Comparison of ENCODE assay signal across 8 cellular contexts in the genomic region with DNA sequence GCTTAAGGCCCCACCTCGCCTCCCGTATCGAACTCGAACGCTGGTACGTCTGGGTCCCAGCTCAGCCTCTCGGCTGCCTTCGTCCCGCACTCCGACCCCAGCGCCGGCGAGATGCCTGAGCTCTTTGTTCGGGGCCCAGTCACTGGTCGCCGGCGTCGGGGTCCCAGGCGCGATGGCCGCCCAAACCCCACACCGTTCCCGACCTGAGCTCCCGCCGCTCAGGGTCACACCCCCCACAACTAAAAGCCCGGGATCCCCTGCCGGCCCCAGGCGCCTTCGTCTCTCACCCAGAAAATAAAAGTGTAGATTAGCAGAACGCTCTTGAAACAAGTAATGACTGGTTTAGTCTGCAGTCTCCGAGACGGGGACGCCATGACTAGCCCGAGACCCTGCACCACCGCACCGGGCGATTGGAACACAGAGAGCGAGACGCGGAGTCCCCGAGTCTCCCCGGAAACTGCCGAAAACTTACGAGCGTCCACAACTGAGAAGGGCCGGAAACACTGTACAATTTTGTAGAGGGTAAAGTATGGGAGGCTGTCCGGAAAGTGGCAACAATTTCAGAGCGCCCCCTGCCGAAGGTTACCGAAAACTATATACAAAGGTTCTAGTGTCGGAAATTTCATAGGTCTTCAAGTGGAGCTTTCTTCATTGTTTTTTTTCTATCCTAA. TPM values are rescaled to one million over a fixed set of nuclear protein-coding genes. Genes with fewer than 3 reads are reported as not detected.
DNase-seq lines count a peak whose midpoint lies in the region; ATAC-seq and TF ChIP-seq lines count a peak whose summit lies in the region.

Gene TSPAN6 (minus strand): TSS at position 486 of the 671 bp plus-strand sequence. CDS start 112 bp downstream, at position 374.

- H3K9me3 Mint-ChIP-seq in T-helper 1 cell treated with Interleukin-12 subunit alpha and Interleukin-12 subunit beta and Interleukin-4 antibody, amounts not matched to agents 30 μg/mL and 1 μg/mL, for 36 hours = no peaks in the 10 kb centered on the region

- H3K4me3 ChIP-seq in astrocyte of the cerebellum (ENCODE audit: low read depth, low read length) (peak within 1 kb of the TSS; percentile 54), hepatocyte (peak within 1 kb of the TSS; percentile 46)

- peak; percentile 49 for TF ChIP-seq CTCF in LNCAP (IDR thresholded peaks at IDR 0.05)
- peak; percentile 53 for TF ChIP-seq CTCF in astrocyte of the cerebellum (IDR thresholded peaks at IDR 0.05; ENCODE audit: low read depth, low read length, missing control alignments)
- peak; percentile 59 for TF ChIP-seq CTCF in hepatocyte (IDR thresholded peaks at IDR 0.05; ENCODE audit: poor library complexity)

- H3K27ac ChIP-seq in hepatocyte = peak within 1 kb of the TSS; percentile 92

- peak within 1 kb of the TSS; percentile 79 for H3K4me2 ChIP-seq in hepatocyte

- peak within 1 kb of the TSS; percentile 78 for H2AFZ ChIP-seq in hepatocyte

- no peaks in the 10 kb centered on the region for H3K27me3 ChIP-seq in hepatocyte

- no peak within 1 kb of the TSS for H3K27ac Mint-ChIP-seq in T-helper 1 cell treated with Interleukin-12 subunit alpha and Interleukin-12 subunit beta and Interleukin-4 antibody, amounts not matched to agents 30 μg/mL and 1 μg/mL, for 36 hours

- H3K4me1 Mint-ChIP-seq in T-helper 1 cell treated with Interleukin-12 subunit alpha and Interleukin-12 subunit beta and Interleukin-4 antibody, amounts not matched to agents 30 μg/mL and 1 μg/mL, for 36 hours (ENCODE audit: low read depth) = peaks cover 3% of the 10 kb centered on the region

- H3K4me1 ChIP-seq in hepatocyte (ENCODE audit: insufficient read depth) = no peaks in the 10 kb centered on the region

- peak within 1 kb of the TSS; percentile 89 for H3K4me3 Mint-ChIP-seq in T-helper 1 cell treated with Interleukin-12 subunit alpha and Interleukin-12 subunit beta and Interleukin-4 antibody, amounts not matched to agents 30 μg/mL and 1 μg/mL, for 36 hours

- H3K27me3 Mint-ChIP-seq in T-helper 1 cell treated with Interleukin-12 subunit alpha and Interleukin-12 subunit beta and Interleukin-4 antibody, amounts not matched to agents 30 μg/mL and 1 μg/mL, for 36 hours (ENCODE audit: low read depth) = peaks cover 36% of the 10 kb centered on the region

- no peaks in the 10 kb centered on the region for H4K20me1 ChIP-seq in hepatocyte (ENCODE audit: insufficient read depth, poor library complexity, severe bottlenecking)

- H3K9me3 ChIP-seq in hepatocyte (ENCODE audit: low read depth) = no peaks in the 10 kb centered on the region

- peak; percentile 93 for ATAC-seq in GM21529 (IDR thresholded peaks at IDR 0.05; ENCODE audit: unreplicated experiment)

- peaks cover 5% of the 10 kb centered on the region for H3K79me2 ChIP-seq in hepatocyte

- no peaks in the 10 kb centered on the region for H3K36me3 Mint-ChIP-seq in T-helper 1 cell treated with Interleukin-12 subunit alpha and Interleukin-12 subunit beta and Interleukin-4 antibody, amounts not matched to agents 30 μg/mL and 1 μg/mL, for 36 hours (ENCODE audit: low read depth)

- 50% methylated on average over 49 of the region's 51 CpGs for WGBS in hepatocyte (ENCODE audit: low lambda C conversion rate, missing lambda C conversion rate)

- in situ Hi-C loops in Caki2 (cut with HindIII; ENCODE audit: low pct_unique_long_range_greater_than_20kb, low sequenced_read_pairs) = no loop called here
- in situ Hi-C loops in astrocyte of the cerebellum (cut with HindIII; ENCODE audit: low sequenced_read_pairs) = loop anchor here (5.0 kb wide), 1 partner anchor 41 kb away; no protein-coding TSS in a partner anchor

- no peaks in the 10 kb centered on the region for H3K9me2 ChIP-seq in hepatocyte (replicated peaks; ENCODE audit: insufficient read depth)

- no peaks in the 10 kb centered on the region for H3K36me3 ChIP-seq in hepatocyte (replicated peaks; ENCODE audit: insufficient read depth, low read depth)

- DNase-seq in Caki2 (ENCODE audit: low read depth) = peak; percentile 82
- peak; percentile 74 for DNase-seq in astrocyte of the cerebellum (ENCODE audit: low read depth)
- DNase-seq in hepatocyte (ENCODE audit: low spot score) = peak; percentile 87
- peak; percentile 38 for DNase-seq in putamen (ENCODE audit: low spot score)
- peak; percentile 83 for DNase-seq in ureter (ENCODE audit: low spot score)

RNA-seq across cellular contexts. Expression of gene TSPAN6, which starts in this region (rescaled TPM):
- total RNA-seq in Caki2 (2014; rRNA removed; shearing (Covaris generic); ENCODE audit: low replicate concordance) = 16.9 and 39.9 TPM in 2 replicates
- 134 and 146 TPM in 2 replicates for total RNA-seq in hepatocyte
- 98.3 and 131 TPM in 2 replicates for polyA plus RNA-seq in hepatocyte
- total RNA-seq in ureter = 115 TPM

Comparison
In these comparisons a context has a peak if more than half of its experiments do, and no peak if none do; other contexts are left out.
1. Peak in every context shown above with its lines: DNase-seq, ATAC-seq, H3K4me3 ChIP-seq and H3K27ac ChIP-seq.